ENCODE assay signal across 12 cellular contexts in the genomic region with DNA sequence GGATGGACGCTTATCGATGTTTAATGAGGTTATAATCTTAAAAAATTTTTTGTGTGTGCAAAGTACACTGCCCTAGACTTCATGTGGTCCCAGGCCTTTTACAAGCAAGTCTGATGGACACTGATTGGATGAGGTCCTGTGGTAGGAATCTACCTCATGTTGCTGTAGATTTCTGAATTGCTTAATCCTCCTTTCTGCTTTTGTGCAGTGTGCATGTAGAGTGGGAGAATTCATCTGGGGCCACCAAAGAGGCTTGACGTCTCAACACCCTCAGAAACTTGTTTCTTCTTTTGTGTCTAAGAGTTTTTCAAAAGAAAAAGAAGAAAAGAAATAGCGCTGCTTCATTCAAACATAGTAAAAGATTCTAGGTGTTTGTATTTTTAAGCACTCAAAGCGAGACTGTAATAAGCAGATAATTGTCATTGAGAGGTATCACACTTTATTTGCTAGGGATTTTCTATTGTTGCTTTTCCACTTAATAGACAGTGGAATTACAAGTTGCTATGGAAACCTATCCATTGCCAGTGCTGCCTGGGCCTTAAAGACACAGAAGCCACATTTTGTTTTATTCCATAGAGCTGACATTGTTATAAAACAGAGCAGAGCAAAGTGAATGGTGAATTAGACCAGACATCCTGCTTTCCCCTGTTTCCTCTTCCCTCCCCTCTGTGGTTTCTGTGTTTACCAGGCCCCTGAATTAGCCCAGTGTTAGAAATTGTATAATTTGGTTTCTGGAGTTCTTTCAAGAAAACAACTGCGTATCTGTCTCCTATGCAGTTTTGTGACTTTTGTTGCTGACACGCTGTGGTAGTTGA. TPM values are rescaled to one million over a fixed set of nuclear protein-coding genes. Genes with fewer than 3 reads are reported as not detected.
DNase-seq lines count a peak whose midpoint lies in the region; ATAC-seq lines count a peak whose summit lies in the region.
"Had no signal": no experiment of that assay in that cellular context is flagged by ENCODE, and none has a peak within 500 bp of the region (broad histone marks: within the 10 kb centered on the region; RNA-seq: fewer than 3 reads in every experiment).

No MANE protein-coding gene starts in this region.

- peaks cover 0 to 4% of the 10 kb centered on the region in 2 donors for H3K36me3 Mint-ChIP-seq in stimulated activated naive B cell treated with anti-CD40 and anti-IgM and Interleukin-4, amounts not matched to agents 10 μg/mL and 1 μg/mL and 100 μg/mL, for 72 hours
- no peaks in the 10 kb centered on the region for H3K36me3 Mint-ChIP-seq in activated T-helper 1 cell treated with anti-CD3 and anti-CD28 coated beads, Interleukin-12 subunit alpha, Interleukin-12 subunit beta, Interleukin-2, Interleukin-4 antibody, amounts not matched to agents 30 ng/mL and 10 ng/mL and 1 ng/mL, durations not matched to agents 14 hours and 24 hours and 36 hours (ENCODE audit: low read depth)
- no peaks in the 10 kb centered on the region for H3K36me3 Mint-ChIP-seq in stimulated activated effector memory CD8-positive, alpha-beta T cell treated with anti-CD3 and anti-CD28 coated beads, Interleukin-12 subunit alpha, Interleukin-12 subunit beta, amount 100 ng/mL, for 72 hours
- H3K36me3 Mint-ChIP-seq: natural killer cell treated with Interleukin-12 subunit alpha and Interleukin-12 subunit beta and Interleukin-15 and Interleukin-18, amount 100 ng/mL, for 72 hours; T-cell had no signal

- peaks cover 11 to 29% of the 10 kb centered on the region in 2 donors for H3K4me1 Mint-ChIP-seq in stimulated activated naive B cell treated with anti-CD40 and anti-IgM and Interleukin-4, amounts not matched to agents 10 μg/mL and 1 μg/mL and 100 μg/mL, for 72 hours
- H3K4me1 Mint-ChIP-seq in activated T-helper 1 cell treated with anti-CD3 and anti-CD28 coated beads, Interleukin-12 subunit alpha, Interleukin-12 subunit beta, Interleukin-2, Interleukin-4 antibody, amounts not matched to agents 30 ng/mL and 10 ng/mL and 1 ng/mL, durations not matched to agents 14 hours and 24 hours and 36 hours (ENCODE audit: low read depth) = no peaks in the 10 kb centered on the region
- no peaks in the 10 kb centered on the region for H3K4me1 Mint-ChIP-seq in stimulated activated effector memory CD8-positive, alpha-beta T cell treated with anti-CD3 and anti-CD28 coated beads, Interleukin-12 subunit alpha, Interleukin-12 subunit beta, amount 100 ng/mL, for 72 hours

- DNase-seq in DMS79 treated with DMSO at 0.1 percent for 48 hours (lab: John Stamatoyannopoulos, UW) = peak; percentile 3
- DNase-seq in DMS79 (lab: John Stamatoyannopoulos, UW) = no peak
- DNase-seq in SK-MEL-5 (ENCODE audit: low read depth, low spot score) = peak; percentile 97
- peak; percentile 17 for DNase-seq in hepatic stellate cell (ENCODE audit: low spot score)
- DNase-seq in stimulated activated naive B cell treated with anti-CD40 and anti-IgM and Interleukin-4, amounts not matched to agents 10 μg/mL and 1 μg/mL and 100 μg/mL, for 72 hours = no peak
- no peak for DNase-seq in activated T-helper 1 cell treated with anti-CD3 and anti-CD28 coated beads, Interleukin-12 subunit alpha, Interleukin-12 subunit beta, Interleukin-2, Interleukin-4 antibody, amounts not matched to agents 30 ng/mL and 10 ng/mL and 1 ng/mL, durations not matched to agents 14 hours and 24 hours and 36 hours (ENCODE audit: low spot score)
- no peak for DNase-seq in activated CD4-positive, CD25-positive, alpha-beta regulatory T cell treated with anti-CD3 and anti-CD28 coated beads, Interleukin-2, amount 50 U/mL, for 72 hours
- DNase-seq in stimulated activated effector memory CD8-positive, alpha-beta T cell treated with anti-CD3 and anti-CD28 coated beads, Interleukin-12 subunit alpha, Interleukin-12 subunit beta, amount 100 ng/mL, for 72 hours (ENCODE audit: low spot score in 2 of 2) = no peak
- DNase-seq: activated T-cell treated with anti-CD3 and anti-CD28 coated beads, Interleukin-2, amount 50 U/mL, for 48 hours; GOT3; T-cell had no signal

- peaks cover 0 to 4% of the 10 kb centered on the region in 2 donors for H3K9me3 Mint-ChIP-seq in stimulated activated naive B cell treated with anti-CD40 and anti-IgM and Interleukin-4, amounts not matched to agents 10 μg/mL and 1 μg/mL and 100 μg/mL, for 72 hours
- H3K9me3 Mint-ChIP-seq in activated T-helper 1 cell treated with anti-CD3 and anti-CD28 coated beads, Interleukin-12 subunit alpha, Interleukin-12 subunit beta, Interleukin-2, Interleukin-4 antibody, amounts not matched to agents 30 ng/mL and 10 ng/mL and 1 ng/mL, durations not matched to agents 14 hours and 24 hours and 36 hours = no peaks in the 10 kb centered on the region
- H3K9me3 Mint-ChIP-seq in stimulated activated effector memory CD8-positive, alpha-beta T cell treated with anti-CD3 and anti-CD28 coated beads, Interleukin-12 subunit alpha, Interleukin-12 subunit beta, amount 100 ng/mL, for 72 hours = no peaks in the 10 kb centered on the region
- H3K9me3 Mint-ChIP-seq: natural killer cell treated with Interleukin-12 subunit alpha and Interleukin-12 subunit beta and Interleukin-15 and Interleukin-18, amount 100 ng/mL, for 72 hours; T-cell had no signal

- H3K27me3 Mint-ChIP-seq in stimulated activated naive B cell treated with anti-CD40 and anti-IgM and Interleukin-4, amounts not matched to agents 10 μg/mL and 1 μg/mL and 100 μg/mL, for 72 hours = no peaks in the 10 kb centered on the region
- no peaks in the 10 kb centered on the region for H3K27me3 Mint-ChIP-seq in activated T-helper 1 cell treated with anti-CD3 and anti-CD28 coated beads, Interleukin-12 subunit alpha, Interleukin-12 subunit beta, Interleukin-2, Interleukin-4 antibody, amounts not matched to agents 30 ng/mL and 10 ng/mL and 1 ng/mL, durations not matched to agents 14 hours and 24 hours and 36 hours (ENCODE audit: insufficient read depth)
- H3K27me3 Mint-ChIP-seq: natural killer cell treated with Interleukin-12 subunit alpha and Interleukin-12 subunit beta and Interleukin-15 and Interleukin-18, amount 100 ng/mL, for 72 hours; T-cell had no signal

- intact Hi-C loops in activated T-helper 1 cell treated with anti-CD3 and anti-CD28 coated beads, Interleukin-12 subunit alpha, Interleukin-12 subunit beta, Interleukin-2, Interleukin-4 antibody, amounts not matched to agents 30 ng/mL and 10 ng/mL and 1 ng/mL, durations not matched to agents 14 hours and 24 hours and 36 hours (cut with micrococcal nuclease) = loop anchor here (10.0 kb wide), 1 partner anchor 1043 kb away; no protein-coding TSS in a partner anchor

- H3K4me3 Mint-ChIP-seq in stimulated activated naive B cell treated with anti-CD40 and anti-IgM and Interleukin-4, amounts not matched to agents 10 μg/mL and 1 μg/mL and 100 μg/mL, for 72 hours = no peak overlapping the region
- H3K4me3 Mint-ChIP-seq in activated T-helper 1 cell treated with anti-CD3 and anti-CD28 coated beads, Interleukin-12 subunit alpha, Interleukin-12 subunit beta, Interleukin-2, Interleukin-4 antibody, amounts not matched to agents 30 ng/mL and 10 ng/mL and 1 ng/mL, durations not matched to agents 14 hours and 24 hours and 36 hours = no peak overlapping the region
- no peak overlapping the region for H3K4me3 Mint-ChIP-seq in stimulated activated effector memory CD8-positive, alpha-beta T cell treated with anti-CD3 and anti-CD28 coated beads, Interleukin-12 subunit alpha, Interleukin-12 subunit beta, amount 100 ng/mL, for 72 hours
- H3K4me3 Mint-ChIP-seq: natural killer cell treated with Interleukin-12 subunit alpha and Interleukin-12 subunit beta and Interleukin-15 and Interleukin-18, amount 100 ng/mL, for 72 hours; T-cell had no signal

- in situ Hi-C loops in SK-MEL-5 (cut with HindIII; ENCODE audit: low pct_unique_long_range_greater_than_20kb, low sequenced_read_pairs) = no loop called here

- peak overlapping the region; percentile 51 for H3K27ac Mint-ChIP-seq in stimulated activated naive B cell treated with anti-CD40 and anti-IgM and Interleukin-4, amounts not matched to agents 10 μg/mL and 1 μg/mL and 100 μg/mL, for 72 hours
- H3K27ac Mint-ChIP-seq in activated T-helper 1 cell treated with anti-CD3 and anti-CD28 coated beads, Interleukin-12 subunit alpha, Interleukin-12 subunit beta, Interleukin-2, Interleukin-4 antibody, amounts not matched to agents 30 ng/mL and 10 ng/mL and 1 ng/mL, durations not matched to agents 14 hours and 24 hours and 36 hours = no peak overlapping the region
- H3K27ac Mint-ChIP-seq in stimulated activated effector memory CD8-positive, alpha-beta T cell treated with anti-CD3 and anti-CD28 coated beads, Interleukin-12 subunit alpha, Interleukin-12 subunit beta, amount 100 ng/mL, for 72 hours = no peak overlapping the region
- H3K27ac Mint-ChIP-seq: natural killer cell treated with Interleukin-12 subunit alpha and Interleukin-12 subunit beta and Interleukin-15 and Interleukin-18, amount 100 ng/mL, for 72 hours; T-cell had no signal

- ATAC-seq in stimulated activated naive B cell treated with anti-CD40 and anti-IgM and Interleukin-4, amounts not matched to agents 10 μg/mL and 1 μg/mL and 100 μg/mL, for 72 hours (replicated peaks) = no peak
- no peak for ATAC-seq in stimulated activated effector memory CD8-positive, alpha-beta T cell treated with anti-CD3 and anti-CD28 coated beads, Interleukin-12 subunit alpha, Interleukin-12 subunit beta, amount 100 ng/mL, for 72 hours
- ATAC-seq: natural killer cell treated with Interleukin-12 subunit alpha and Interleukin-12 subunit beta and Interleukin-15 and Interleukin-18, amount 100 ng/mL, for 72 hours had no signal

RNA-seq across cellular contexts. Expression of gene NR1D2, which starts 46.4 kb away (rescaled TPM):
- 26.9 and 33.3 TPM in 2 replicates for total RNA-seq in SK-MEL-5 (2014; rRNA removed; shearing (Covaris generic))
- 18.7 and 24.3 TPM in 2 replicates for polyA plus RNA-seq in SK-MEL-5 (2015; cell fraction: cytosol; rRNA removed)
- 9.7 and 16.2 TPM in 2 replicates for polyA plus RNA-seq in SK-MEL-5 (2015; cell fraction: nucleus; rRNA removed)
- 3.0 and 4.8 TPM in 2 replicates for total RNA-seq in activated T-helper 1 cell treated with anti-CD3 and anti-CD28 coated beads, Interleukin-12 subunit alpha, Interleukin-12 subunit beta, Interleukin-2, Interleukin-4 antibody, amounts not matched to agents 30 ng/mL and 10 ng/mL and 1 ng/mL, durations not matched to agents 14 hours and 24 hours and 36 hours

Comparison
In these comparisons a context has a peak if more than half of its experiments do, and no peak if none do; other contexts are left out.
1. DNase-seq: peak in DMS79 treated with DMSO at 0.1 percent for 48 hours (single experiment), SK-MEL-5 (single experiment) and hepatic stellate cell (single experiment); none in DMS79 (single experiment), stimulated activated naive B cell treated with anti-CD40 and anti-IgM and Interleukin-4, amounts not matched to agents 10 μg/mL and 1 μg/mL and 100 μg/mL, for 72 hours (single experiment), activated T-helper 1 cell treated with anti-CD3 and anti-CD28 coated beads, Interleukin-12 subunit alpha, Interleukin-12 subunit beta, Interleukin-2, Interleukin-4 antibody, amounts not matched to agents 30 ng/mL and 10 ng/mL and 1 ng/mL, durations not matched to agents 14 hours and 24 hours and 36 hours (single experiment), activated CD4-positive, CD25-positive, alpha-beta regulatory T cell treated with anti-CD3 and anti-CD28 coated beads, Interleukin-2, amount 50 U/mL, for 72 hours (single experiment) and stimulated activated effector memory CD8-positive, alpha-beta T cell treated with anti-CD3 and anti-CD28 coated beads, Interleukin-12 subunit alpha, Interleukin-12 subunit beta, amount 100 ng/mL, for 72 hours (0 of 2).